In the genomic region with DNA sequence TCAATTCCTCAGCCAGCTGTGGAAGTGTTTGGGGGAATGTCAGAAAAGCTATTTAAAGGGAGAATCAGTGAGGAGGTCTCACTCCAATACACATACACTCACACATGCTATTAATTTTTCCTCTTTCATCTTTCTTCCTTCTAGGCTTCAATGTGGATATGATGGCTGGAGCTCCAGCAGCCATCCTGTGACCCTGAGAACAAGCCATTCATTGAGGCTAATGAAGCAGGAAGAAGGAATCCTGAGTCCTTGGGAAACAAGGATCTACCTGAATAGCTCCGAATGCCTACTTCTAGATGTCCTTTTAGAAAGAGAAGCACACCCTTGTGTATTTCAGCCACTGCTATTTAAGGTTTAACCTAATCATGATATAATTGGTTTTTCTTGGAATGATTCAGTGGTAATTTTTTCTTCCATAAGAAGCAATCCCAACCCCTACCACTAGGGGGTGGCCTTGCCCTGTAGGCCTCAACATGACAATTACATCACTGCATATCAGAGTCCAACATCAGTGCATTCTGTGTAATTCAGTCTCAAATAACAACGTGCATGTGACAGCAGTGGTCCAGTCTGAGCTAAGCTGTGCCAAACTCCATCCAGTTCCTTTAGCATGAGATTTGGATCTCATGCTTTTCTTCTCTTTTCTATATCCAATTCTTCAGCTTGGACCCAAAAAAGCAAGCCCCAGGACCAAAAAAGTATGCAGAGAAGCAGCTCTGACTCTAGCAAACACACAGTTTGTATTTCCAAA, we compare ENCODE assay signal across 7 cellular contexts.
DNase-seq lines count a peak whose midpoint lies in the region; ATAC-seq and TF ChIP-seq lines count a peak whose summit lies in the region.

No MANE protein-coding gene starts in this region.

- no peaks in the 10 kb centered on the region for H3K4me1 ChIP-seq in breast epithelium

- peak; percentile 38 for ATAC-seq in HG02759 (IDR thresholded peaks at IDR 0.05; ENCODE audit: unreplicated experiment)

- no peak for TF ChIP-seq POLR2A in breast epithelium (IDR thresholded peaks at IDR 0.05)

- no peaks in the 10 kb centered on the region for H3K36me3 ChIP-seq in breast epithelium

- H3K27ac ChIP-seq in breast epithelium: peak overlapping the region; percentile 20 to 46
- peak overlapping the region; percentile 89 for H3K27ac ChIP-seq in layer of hippocampus (ENCODE audit: low read depth, low read length)

- DNase-seq in NCI-H1694 treated with DMSO at 0.1 percent for 48 hours (lab: John Stamatoyannopoulos, UW): peak; percentile 75
- DNase-seq in breast epithelium (ENCODE audit: low spot score in 2 of 2): peak in 1 of 2 donors; percentile 46
- DNase-seq in stimulated activated CD4-positive, alpha-beta T cell treated with anti-CD3 and anti-CD28 coated beads, Interleukin-4, amount 100 ng/mL, for 48 hours (ENCODE audit: low read depth in 2 of 2): peak; percentile 52 to 62

- H3K4me3 ChIP-seq in WI38 (ENCODE audit: low read depth, low read length) (no peak overlapping the region), breast epithelium (no peak overlapping the region)

- H3K27me3 ChIP-seq in breast epithelium: no peaks in the 10 kb centered on the region
- no peaks in the 10 kb centered on the region for H3K27me3 ChIP-seq in layer of hippocampus (ENCODE audit: control insufficient read depth, insufficient read depth, low read length)

- intact Hi-C loops in breast epithelium (cut with DNase I; ENCODE audit: low total_unique reads): no loop called here

- H3K9me3 ChIP-seq in breast epithelium: no peaks in the 10 kb centered on the region

- TF ChIP-seq CTCF in GM12874 (IDR thresholded peaks at IDR 0.05; ENCODE audit: insufficient read depth, low read depth, low read length) (peak; percentile 83), WI38 (IDR thresholded peaks at IDR 0.05; ENCODE audit: low read depth, low read length) (peak; percentile 95), breast epithelium (IDR thresholded peaks at IDR 0.05) (peak; percentile 86 to 92 (median 92))
